Comparison of ENCODE assay signal across 1 cellular context in the genomic region with DNA sequence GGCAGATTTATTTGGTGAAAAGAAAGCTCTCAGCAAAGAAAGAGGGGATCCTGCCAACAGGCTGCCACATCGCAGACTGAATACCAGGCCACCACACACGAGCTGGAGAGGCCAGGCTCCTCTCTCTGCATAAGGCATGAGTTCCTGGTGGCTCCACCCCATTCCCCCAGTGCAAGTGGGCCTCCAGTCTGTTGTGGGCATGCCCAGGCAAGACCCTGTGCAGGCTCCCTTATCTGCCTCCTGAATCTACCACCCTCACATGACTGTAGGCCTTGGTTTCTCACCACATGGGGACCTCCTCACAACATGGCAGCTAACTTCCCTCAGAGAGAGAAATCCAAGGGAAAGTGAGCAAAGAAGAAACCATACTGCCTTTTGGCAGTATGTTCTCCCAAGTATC.
TF ChIP-seq lines count a peak whose summit lies in the region.

No MANE protein-coding gene starts in this region.

TF ChIP-seq in GM23338, 12 proteins besides CTCF, POLR2A, EP300 and RAD21:
- TF ChIP-seq EZH2phosphoT487 (IDR thresholded peaks at IDR 0.05; ENCODE audit: unreplicated experiment), result no peak
- TF ChIP-seq, protein P1, sequence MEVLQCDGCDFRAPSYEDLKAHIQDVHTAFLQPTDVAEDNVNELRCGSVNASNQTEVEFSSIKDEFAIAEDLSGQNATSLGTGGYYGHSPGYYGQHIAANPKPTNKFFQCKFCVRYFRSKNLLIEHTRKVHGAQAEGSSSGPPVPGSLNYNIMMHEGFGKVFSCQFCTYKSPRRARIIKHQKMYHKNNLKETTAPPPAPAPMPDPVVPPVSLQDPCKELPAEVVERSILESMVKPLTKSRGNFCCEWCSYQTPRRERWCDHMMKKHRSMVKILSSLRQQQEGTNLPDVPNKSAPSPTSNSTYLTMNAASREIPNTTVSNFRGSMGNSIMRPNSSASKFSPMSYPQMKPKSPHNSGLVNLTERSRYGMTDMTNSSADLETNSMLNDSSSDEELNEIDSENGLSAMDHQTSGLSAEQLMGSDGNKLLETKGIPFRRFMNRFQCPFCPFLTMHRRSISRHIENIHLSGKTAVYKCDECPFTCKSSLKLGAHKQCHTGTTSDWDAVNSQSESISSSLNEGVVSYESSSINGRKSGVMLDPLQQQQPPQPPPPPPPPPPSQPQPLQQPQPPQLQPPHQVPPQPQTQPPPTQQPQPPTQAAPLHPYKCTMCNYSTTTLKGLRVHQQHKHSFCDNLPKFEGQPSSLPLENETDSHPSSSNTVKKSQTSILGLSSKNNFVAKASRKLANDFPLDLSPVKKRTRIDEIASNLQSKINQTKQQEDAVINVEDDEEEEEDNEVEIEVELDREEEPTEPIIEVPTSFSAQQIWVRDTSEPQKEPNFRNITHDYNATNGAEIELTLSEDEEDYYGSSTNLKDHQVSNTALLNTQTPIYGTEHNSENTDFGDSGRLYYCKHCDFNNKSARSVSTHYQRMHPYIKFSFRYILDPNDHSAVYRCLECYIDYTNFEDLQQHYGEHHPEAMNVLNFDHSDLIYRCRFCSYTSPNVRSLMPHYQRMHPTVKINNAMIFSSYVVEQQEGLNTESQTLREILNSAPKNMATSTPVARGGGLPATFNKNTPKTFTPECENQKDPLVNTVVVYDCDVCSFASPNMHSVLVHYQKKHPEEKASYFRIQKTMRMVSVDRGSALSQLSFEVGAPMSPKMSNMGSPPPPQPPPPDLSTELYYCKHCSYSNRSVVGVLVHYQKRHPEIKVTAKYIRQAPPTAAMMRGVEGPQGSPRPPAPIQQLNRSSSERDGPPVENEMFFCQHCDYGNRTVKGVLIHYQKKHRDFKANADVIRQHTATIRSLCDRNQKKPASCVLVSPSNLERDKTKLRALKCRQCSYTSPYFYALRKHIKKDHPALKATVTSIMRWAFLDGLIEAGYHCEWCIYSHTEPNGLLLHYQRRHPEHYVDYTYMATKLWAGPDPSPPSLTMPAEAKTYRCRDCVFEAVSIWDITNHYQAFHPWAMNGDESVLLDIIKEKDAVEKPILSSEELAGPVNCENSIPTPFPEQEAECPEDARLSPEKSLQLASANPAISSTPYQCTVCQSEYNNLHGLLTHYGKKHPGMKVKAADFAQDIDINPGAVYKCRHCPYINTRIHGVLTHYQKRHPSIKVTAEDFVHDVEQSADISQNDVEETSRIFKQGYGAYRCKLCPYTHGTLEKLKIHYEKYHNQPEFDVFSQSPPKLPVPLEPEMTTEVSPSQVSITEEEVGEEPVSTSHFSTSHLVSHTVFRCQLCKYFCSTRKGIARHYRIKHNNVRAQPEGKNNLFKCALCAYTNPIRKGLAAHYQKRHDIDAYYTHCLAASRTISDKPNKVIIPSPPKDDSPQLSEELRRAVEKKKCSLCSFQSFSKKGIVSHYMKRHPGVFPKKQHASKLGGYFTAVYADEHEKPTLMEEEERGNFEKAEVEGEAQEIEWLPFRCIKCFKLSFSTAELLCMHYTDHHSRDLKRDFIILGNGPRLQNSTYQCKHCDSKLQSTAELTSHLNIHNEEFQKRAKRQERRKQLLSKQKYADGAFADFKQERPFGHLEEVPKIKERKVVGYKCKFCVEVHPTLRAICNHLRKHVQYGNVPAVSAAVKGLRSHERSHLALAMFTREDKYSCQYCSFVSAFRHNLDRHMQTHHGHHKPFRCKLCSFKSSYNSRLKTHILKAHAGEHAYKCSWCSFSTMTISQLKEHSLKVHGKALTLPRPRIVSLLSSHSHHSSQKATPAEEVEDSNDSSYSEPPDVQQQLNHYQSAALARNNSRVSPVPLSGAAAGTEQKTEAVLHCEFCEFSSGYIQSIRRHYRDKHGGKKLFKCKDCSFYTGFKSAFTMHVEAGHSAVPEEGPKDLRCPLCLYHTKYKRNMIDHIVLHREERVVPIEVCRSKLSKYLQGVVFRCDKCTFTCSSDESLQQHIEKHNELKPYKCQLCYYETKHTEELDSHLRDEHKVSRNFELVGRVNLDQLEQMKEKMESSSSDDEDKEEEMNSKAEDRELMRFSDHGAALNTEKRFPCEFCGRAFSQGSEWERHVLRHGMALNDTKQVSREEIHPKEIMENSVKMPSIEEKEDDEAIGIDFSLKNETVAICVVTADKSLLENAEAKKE (CRISPR knock-in tag; IDR thresholded peaks at IDR 0.05), result no peak
- no peak for TF ChIP-seq JUNB (IDR thresholded peaks at IDR 0.05; ENCODE audit: unreplicated experiment)
- TF ChIP-seq ZNF331 (CRISPR knock-in tag; IDR thresholded peaks at IDR 0.05; ENCODE audit: low read depth), result no peak
- TF ChIP-seq EZH2 (IDR thresholded peaks at IDR 0.05; ENCODE audit: low read depth, unreplicated experiment), result no peak
